26 cellular contexts compared by ENCODE assay signal in the genomic region with DNA sequence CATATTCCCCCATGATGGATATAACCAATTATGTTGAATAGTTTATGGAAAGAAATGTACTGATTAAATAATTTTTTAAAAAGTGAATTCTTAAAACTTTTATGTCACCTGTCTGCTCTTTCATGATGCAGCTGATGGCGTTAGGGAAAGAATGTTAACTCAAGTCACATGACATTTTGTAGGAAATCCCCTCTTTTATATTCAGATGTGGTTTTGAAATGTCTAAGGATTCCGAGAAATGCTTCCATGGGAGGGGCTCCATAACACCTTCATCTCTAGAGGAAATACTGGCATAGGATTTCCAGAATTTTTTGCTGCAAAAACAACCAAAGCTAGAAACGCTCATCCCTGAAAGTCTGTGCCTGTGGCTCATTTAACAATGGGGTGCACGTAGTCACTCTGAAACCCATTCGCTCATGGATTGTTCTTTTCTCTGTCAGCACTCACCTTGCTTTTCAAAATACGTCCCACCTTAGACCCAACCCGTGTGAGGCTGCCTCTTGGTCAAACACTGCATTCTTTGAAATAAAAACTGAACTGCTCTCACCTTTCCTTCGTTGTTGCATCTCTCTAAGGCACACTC.
DNase-seq lines count a peak whose midpoint lies in the region; ATAC-seq and TF ChIP-seq lines count a peak whose summit lies in the region.
"Had no signal": no experiment of that assay in that cellular context is flagged by ENCODE, and none has a peak within 500 bp of the region (broad histone marks: within the 10 kb centered on the region; RNA-seq: fewer than 3 reads in every experiment).

No MANE protein-coding gene starts in this region.

- H3K36me3 ChIP-seq in naive thymus-derived CD4-positive, alpha-beta T cell (ENCODE audit: control insufficient read depth in 2 of 3, insufficient read depth in 3 of 3, low read length in 3 of 3) = no peaks in the 10 kb centered on the region
- H3K36me3 ChIP-seq in thyroid gland = no peaks in the 10 kb centered on the region
- H3K36me3 ChIP-seq: brain microvascular endothelial cell, heart left ventricle, neutrophil, Peyer's patch, sigmoid colon, stomach, transverse colon had no signal

- CTCF ChIA-PET in activated CD4-positive, alpha-beta T cell treated with anti-CD3 and anti-CD28 coated beads for 36 hours (lab: Charles Lee) = interaction anchor here (0.6 to 2.2 kb wide), 2 partner anchors 10 to 183 kb away, joined by 3 to 7 read pairs; no protein-coding TSS in a partner anchor
- CTCF ChIA-PET in naive thymus-derived CD4-positive, alpha-beta T cell (lab: Charles Lee) = no interaction called here

- no peaks in the 10 kb centered on the region for H3K9me3 ChIP-seq in naive thymus-derived CD4-positive, alpha-beta T cell (ENCODE audit: control insufficient read depth in 2 of 3, low read length in 3 of 3)
- H3K9me3 ChIP-seq in thyroid gland = no peaks in the 10 kb centered on the region
- H3K9me3 ChIP-seq: A549, heart left ventricle, neutrophil, Peyer's patch, sigmoid colon, stomach, transverse colon had no signal

- H3K27ac Mint-ChIP-seq in activated CD4-positive, alpha-beta T cell treated with anti-CD3 and anti-CD28 coated beads for 36 hours = peak overlapping the region; percentile 5
- H3K27ac Mint-ChIP-seq in activated naive CD4-positive, alpha-beta T cell treated with anti-CD3 and anti-CD28 coated beads, Interleukin-2, amount 50 U/mL, for 72 hours = peak overlapping the region; percentile 12 to 21
- H3K27ac Mint-ChIP-seq in naive thymus-derived CD4-positive, alpha-beta T cell = peak overlapping the region in 6 of 9 donors; percentile 6 to 76 (median 54)
- H3K27ac Mint-ChIP-seq: progenitor cell of endocrine pancreas had no signal

- H3K27me3 ChIP-seq in naive thymus-derived CD4-positive, alpha-beta T cell (ENCODE audit: control insufficient read depth in 2 of 2, insufficient read depth in 2 of 2, low read length in 2 of 2) = no peaks in the 10 kb centered on the region
- H3K27me3 ChIP-seq in thyroid gland = no peaks in the 10 kb centered on the region
- H3K27me3 ChIP-seq: brain microvascular endothelial cell, neutrophil, Peyer's patch, sigmoid colon, stomach, transverse colon had no signal

- H3K4me1 Mint-ChIP-seq in activated CD4-positive, alpha-beta T cell treated with anti-CD3 and anti-CD28 coated beads for 36 hours = peaks cover 11% of the 10 kb centered on the region
- H3K4me1 Mint-ChIP-seq in naive thymus-derived CD4-positive, alpha-beta T cell = peaks cover 14 to 31% (median 20%) of the 10 kb centered on the region in 7 donors

- no peak overlapping the region for H3K27ac ChIP-seq in naive thymus-derived CD4-positive, alpha-beta T cell (ENCODE audit: low read depth, low read length)
- no peak overlapping the region for H3K27ac ChIP-seq in thyroid gland
- H3K27ac ChIP-seq: A549, brain microvascular endothelial cell, heart left ventricle, neutrophil, Peyer's patch, sigmoid colon, stomach, transverse colon had no signal

- peaks cover 4% of the 10 kb centered on the region for H3K27me3 Mint-ChIP-seq in activated CD4-positive, alpha-beta T cell treated with anti-CD3 and anti-CD28 coated beads for 36 hours
- peaks cover 0 to 6% (median 0%) of the 10 kb centered on the region in 5 donors for H3K27me3 Mint-ChIP-seq in naive thymus-derived CD4-positive, alpha-beta T cell

- intact Hi-C loops in activated CD4-positive, alpha-beta T cell treated with anti-CD3 and anti-CD28 coated beads for 36 hours (cut with DNase I, micrococcal nuclease) = no loop called here
- intact Hi-C loops in naive thymus-derived CD4-positive, alpha-beta T cell (cut with micrococcal nuclease) = loop anchor here in 1 of 2 donors (1.0 to 5.0 kb wide), 5 partner anchors 24 to 289 kb away; partner anchors contain the start of gene SHISA2
- intact Hi-C loops in thyroid gland (cut with DNase I) = no loop called here

- no peak for TF ChIP-seq CTCF in thyroid gland (IDR thresholded peaks at IDR 0.05)

- no peak overlapping the region for H3K4me3 Mint-ChIP-seq in activated CD4-positive, alpha-beta T cell treated with anti-CD3 and anti-CD28 coated beads for 36 hours
- H3K4me3 Mint-ChIP-seq in naive thymus-derived CD4-positive, alpha-beta T cell = peak overlapping the region in 9 of 10 donors; percentile 33 to 74 (median 63)

- in situ Hi-C loops in Caki2 (cut with HindIII; ENCODE audit: low pct_unique_long_range_greater_than_20kb, low sequenced_read_pairs) = no loop called here

- no peak overlapping the region for H3K4me3 ChIP-seq in naive thymus-derived CD4-positive, alpha-beta T cell (ENCODE audit: low read length)
- H3K4me3 ChIP-seq in thyroid gland (replicated peaks in 1 of 3) = no peak overlapping the region
- H3K4me3 ChIP-seq: A549, heart left ventricle, lung, Peyer's patch, sigmoid colon, stomach, transverse colon had no signal

- H3K4me1 ChIP-seq in naive thymus-derived CD4-positive, alpha-beta T cell (ENCODE audit: control insufficient read depth in 2 of 2, insufficient read depth in 2 of 2, low read length in 2 of 2) = peaks cover 0 to 7% of the 10 kb centered on the region in 2 donors
- no peaks in the 10 kb centered on the region for H3K4me1 ChIP-seq in thyroid gland
- H3K4me1 ChIP-seq: A549, heart left ventricle, Peyer's patch, sigmoid colon, stomach, transverse colon had no signal

- POLR2A ChIA-PET in activated CD4-positive, alpha-beta T cell treated with anti-CD3 and anti-CD28 coated beads for 36 hours (lab: Charles Lee) = no interaction called here
- POLR2A ChIA-PET in naive thymus-derived CD4-positive, alpha-beta T cell (lab: Charles Lee) = no interaction called here

- ATAC-seq in activated CD4-positive, alpha-beta T cell treated with anti-CD3 and anti-CD28 coated beads for 36 hours = peak; percentile 36
- peak; percentile 65 to 81 for ATAC-seq in activated naive CD4-positive, alpha-beta T cell treated with anti-CD3 and anti-CD28 coated beads, Interleukin-2, amount 50 U/mL, for 72 hours
- ATAC-seq in naive thymus-derived CD4-positive, alpha-beta T cell = peak; percentile 55
- ATAC-seq: A549, heart left ventricle had no signal

- no peaks in the 10 kb centered on the region for H3K36me3 Mint-ChIP-seq in activated CD4-positive, alpha-beta T cell treated with anti-CD3 and anti-CD28 coated beads for 36 hours (ENCODE audit: low read depth)
- H3K36me3 Mint-ChIP-seq in activated naive CD4-positive, alpha-beta T cell treated with anti-CD3 and anti-CD28 coated beads, Interleukin-2, amount 50 U/mL, for 72 hours = peaks cover 0 to 16% of the 10 kb centered on the region in 2 donors
- H3K36me3 Mint-ChIP-seq in naive thymus-derived CD4-positive, alpha-beta T cell = peaks cover 0 to 17% (median 0%) of the 10 kb centered on the region in 5 donors

- no peak for TF ChIP-seq POLR2A in thyroid gland (IDR thresholded peaks at IDR 0.05)

- H3K9me3 Mint-ChIP-seq in activated CD4-positive, alpha-beta T cell treated with anti-CD3 and anti-CD28 coated beads for 36 hours (ENCODE audit: low read depth) = peaks cover 3% of the 10 kb centered on the region
- H3K9me3 Mint-ChIP-seq in activated naive CD4-positive, alpha-beta T cell treated with anti-CD3 and anti-CD28 coated beads, Interleukin-2, amount 50 U/mL, for 72 hours = peaks cover 4 to 11% of the 10 kb centered on the region in 2 donors
- peaks cover 0 to 13% (median 0%) of the 10 kb centered on the region in 11 donors for H3K9me3 Mint-ChIP-seq in naive thymus-derived CD4-positive, alpha-beta T cell

- DNase-seq in activated CD4-positive, alpha-beta T cell treated with anti-CD3 and anti-CD28 coated beads for 36 hours = no peak
- DNase-seq in activated CD4-positive, alpha-beta T cell treated with anti-CD3 and anti-CD28 coated beads, Interleukin-2, amount 50 U/mL, for 4 hours = no peak
- DNase-seq in Caki2 (ENCODE audit: low read depth) = peak; percentile 12
- peak in 1 of 2 donors; percentile 11 for DNase-seq in activated naive CD4-positive, alpha-beta T cell treated with anti-CD3 and anti-CD28 coated beads, Interleukin-2, amount 50 U/mL, for 72 hours (ENCODE audit: low spot score in 2 of 2)
- DNase-seq in naive thymus-derived CD4-positive, alpha-beta T cell = peak in 5 of 9 donors; percentile 8 to 32 (median 24)
- no peak for DNase-seq in NCI-H1048 (lab: John Stamatoyannopoulos, UW)
- no peak for DNase-seq in NCI-H510A (lab: John Stamatoyannopoulos, UW)
- no peak for DNase-seq in thyroid gland
- DNase-seq: activated CD4-positive, alpha-beta T cell treated with anti-CD3 and anti-CD28 coated beads, Interleukin-2, amount 50 U/mL, for 1 hour; brain microvascular endothelial cell; GF-D8; GOT3; heart left ventricle; KG1; kidney glomerular epithelial cell; NCI-H1694; NCI-H2171 treated with DMSO at 0.1 percent for 48 hours; NCI-H526; Peyer's patch; sigmoid colon; stomach; transverse colon had no signal

- 63 to 64% methylated on average over 7 to 8 of the region's 8 CpGs for WGBS in thyroid gland, 2 donors

Comparison
In these comparisons a context has a peak if more than half of its experiments do, and no peak if none do; other contexts are left out.
1. DNase-seq: peak in Caki2 (single experiment) and naive thymus-derived CD4-positive, alpha-beta T cell (5 of 9); none in activated CD4-positive, alpha-beta T cell treated with anti-CD3 and anti-CD28 coated beads for 36 hours (single experiment), activated CD4-positive, alpha-beta T cell treated with anti-CD3 and anti-CD28 coated beads, Interleukin-2, amount 50 U/mL, for 4 hours (0 of 2), NCI-H1048 (single experiment), NCI-H510A (single experiment) and thyroid gland (0 of 2).
2. Peak in every context shown above with its lines, with median percentiles within 50 percentile points of each other: ATAC-seq and H3K27ac Mint-ChIP-seq.